ENCODE assay signal across 1 cellular context in the genomic region with DNA sequence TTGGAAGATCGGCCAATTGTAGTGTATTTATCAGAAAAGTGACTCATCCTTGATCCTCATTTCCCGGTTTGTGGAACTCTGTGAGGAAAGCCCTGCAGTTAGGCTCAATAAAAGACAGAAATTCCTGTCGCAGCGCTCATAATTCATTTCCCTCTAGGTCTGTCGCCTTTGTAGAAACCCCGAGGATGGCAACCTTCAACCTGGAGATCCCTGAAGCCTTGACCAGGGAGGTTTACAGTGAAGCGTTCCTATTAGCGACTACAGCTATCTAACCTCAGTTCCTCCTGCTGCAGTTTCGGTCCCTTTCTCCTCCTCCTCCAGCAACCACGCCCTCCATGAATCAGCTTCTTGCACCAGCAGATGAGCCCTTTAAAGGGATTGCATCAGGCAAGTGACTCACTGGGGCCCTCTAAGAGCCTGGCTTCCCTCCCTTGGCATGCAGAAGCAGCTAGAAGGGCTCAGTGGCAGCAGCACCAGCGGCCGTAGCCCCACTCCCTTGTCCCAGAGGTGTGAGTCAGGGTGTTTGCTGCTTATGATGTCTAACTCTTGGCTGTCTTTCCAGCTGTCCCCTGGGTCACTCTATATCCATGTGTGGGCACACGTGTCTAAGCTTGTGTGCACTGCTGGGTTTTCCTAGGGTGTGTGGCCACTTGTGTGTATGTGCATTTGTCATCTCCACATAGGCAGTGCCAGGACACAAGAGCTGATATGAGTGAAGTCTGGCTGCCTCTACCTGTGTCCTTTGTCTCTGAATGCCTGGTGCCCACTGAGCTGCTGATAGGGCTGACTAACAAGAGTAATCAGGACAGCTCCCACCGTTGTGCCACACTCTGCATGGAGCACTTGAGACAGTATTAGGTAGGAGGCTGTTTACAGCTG.
TF ChIP-seq lines count a peak whose summit lies in the region.

No MANE protein-coding gene starts in this region.

TF ChIP-seq in HepG2, 621 proteins besides CTCF, POLR2A, EP300 and RAD21 (continued from another document and continues in another):
- TF ChIP-seq, protein P1, sequence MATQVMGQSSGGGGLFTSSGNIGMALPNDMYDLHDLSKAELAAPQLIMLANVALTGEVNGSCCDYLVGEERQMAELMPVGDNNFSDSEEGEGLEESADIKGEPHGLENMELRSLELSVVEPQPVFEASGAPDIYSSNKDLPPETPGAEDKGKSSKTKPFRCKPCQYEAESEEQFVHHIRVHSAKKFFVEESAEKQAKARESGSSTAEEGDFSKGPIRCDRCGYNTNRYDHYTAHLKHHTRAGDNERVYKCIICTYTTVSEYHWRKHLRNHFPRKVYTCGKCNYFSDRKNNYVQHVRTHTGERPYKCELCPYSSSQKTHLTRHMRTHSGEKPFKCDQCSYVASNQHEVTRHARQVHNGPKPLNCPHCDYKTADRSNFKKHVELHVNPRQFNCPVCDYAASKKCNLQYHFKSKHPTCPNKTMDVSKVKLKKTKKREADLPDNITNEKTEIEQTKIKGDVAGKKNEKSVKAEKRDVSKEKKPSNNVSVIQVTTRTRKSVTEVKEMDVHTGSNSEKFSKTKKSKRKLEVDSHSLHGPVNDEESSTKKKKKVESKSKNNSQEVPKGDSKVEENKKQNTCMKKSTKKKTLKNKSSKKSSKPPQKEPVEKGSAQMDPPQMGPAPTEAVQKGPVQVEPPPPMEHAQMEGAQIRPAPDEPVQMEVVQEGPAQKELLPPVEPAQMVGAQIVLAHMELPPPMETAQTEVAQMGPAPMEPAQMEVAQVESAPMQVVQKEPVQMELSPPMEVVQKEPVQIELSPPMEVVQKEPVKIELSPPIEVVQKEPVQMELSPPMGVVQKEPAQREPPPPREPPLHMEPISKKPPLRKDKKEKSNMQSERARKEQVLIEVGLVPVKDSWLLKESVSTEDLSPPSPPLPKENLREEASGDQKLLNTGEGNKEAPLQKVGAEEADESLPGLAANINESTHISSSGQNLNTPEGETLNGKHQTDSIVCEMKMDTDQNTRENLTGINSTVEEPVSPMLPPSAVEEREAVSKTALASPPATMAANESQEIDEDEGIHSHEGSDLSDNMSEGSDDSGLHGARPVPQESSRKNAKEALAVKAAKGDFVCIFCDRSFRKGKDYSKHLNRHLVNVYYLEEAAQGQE (IDR thresholded peaks at IDR 0.05; ENCODE audit: borderline replicate concordance in 1 of 2, low read depth in 1 of 2, low read length in 2 of 2): peak in 1 of 2 experiments; percentile 6; a peak in 1 of 4 replicates
- no peak for TF ChIP-seq ETV5 (CRISPR knock-in tag; IDR thresholded peaks at IDR 0.05; ENCODE audit: borderline replicate concordance)
- TF ChIP-seq ZNF17 (CRISPR knock-in tag; IDR thresholded peaks at IDR 0.05): no peak
- no peak for TF ChIP-seq ZFP36 (IDR thresholded peaks at IDR 0.05; ENCODE audit: borderline replicate concordance, low read depth, low read length, partially characterized antibody)
- no peak for TF ChIP-seq ZKSCAN8 (CRISPR knock-in tag; IDR thresholded peaks at IDR 0.05; ENCODE audit: borderline replicate concordance)
- TF ChIP-seq ZNF850 (CRISPR knock-in tag; conservative IDR thresholded peaks at IDR 0.05): no peak
- TF ChIP-seq ZNF253 (CRISPR knock-in tag; IDR thresholded peaks at IDR 0.05; ENCODE audit: borderline replicate concordance): peak; percentile 11; the same call in 1 of the 2 replicates
- peak; percentile 77; the same call in 1 of the 2 replicates for TF ChIP-seq CBX5 (CRISPR knock-in tag; IDR thresholded peaks at IDR 0.05; ENCODE audit: borderline replicate concordance)
- TF ChIP-seq, protein P2, sequence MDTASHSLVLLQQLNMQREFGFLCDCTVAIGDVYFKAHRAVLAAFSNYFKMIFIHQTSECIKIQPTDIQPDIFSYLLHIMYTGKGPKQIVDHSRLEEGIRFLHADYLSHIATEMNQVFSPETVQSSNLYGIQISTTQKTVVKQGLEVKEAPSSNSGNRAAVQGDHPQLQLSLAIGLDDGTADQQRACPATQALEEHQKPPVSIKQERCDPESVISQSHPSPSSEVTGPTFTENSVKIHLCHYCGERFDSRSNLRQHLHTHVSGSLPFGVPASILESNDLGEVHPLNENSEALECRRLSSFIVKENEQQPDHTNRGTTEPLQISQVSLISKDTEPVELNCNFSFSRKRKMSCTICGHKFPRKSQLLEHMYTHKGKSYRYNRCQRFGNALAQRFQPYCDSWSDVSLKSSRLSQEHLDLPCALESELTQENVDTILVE (CRISPR knock-in tag; IDR thresholded peaks at IDR 0.05): peak; percentile 53; the same call in 1 of the 2 replicates
- TF ChIP-seq, protein P3, sequence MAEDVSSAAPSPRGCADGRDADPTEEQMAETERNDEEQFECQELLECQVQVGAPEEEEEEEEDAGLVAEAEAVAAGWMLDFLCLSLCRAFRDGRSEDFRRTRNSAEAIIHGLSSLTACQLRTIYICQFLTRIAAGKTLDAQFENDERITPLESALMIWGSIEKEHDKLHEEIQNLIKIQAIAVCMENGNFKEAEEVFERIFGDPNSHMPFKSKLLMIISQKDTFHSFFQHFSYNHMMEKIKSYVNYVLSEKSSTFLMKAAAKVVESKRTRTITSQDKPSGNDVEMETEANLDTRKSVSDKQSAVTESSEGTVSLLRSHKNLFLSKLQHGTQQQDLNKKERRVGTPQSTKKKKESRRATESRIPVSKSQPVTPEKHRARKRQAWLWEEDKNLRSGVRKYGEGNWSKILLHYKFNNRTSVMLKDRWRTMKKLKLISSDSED (CRISPR knock-in tag; IDR thresholded peaks at IDR 0.05): no peak
- TF ChIP-seq ZNF251 (CRISPR knock-in tag; IDR thresholded peaks at IDR 0.05): no peak
- peak; percentile 42 for TF ChIP-seq NCOA2 (CRISPR knock-in tag; IDR thresholded peaks at IDR 0.05)
- TF ChIP-seq, protein P4, sequence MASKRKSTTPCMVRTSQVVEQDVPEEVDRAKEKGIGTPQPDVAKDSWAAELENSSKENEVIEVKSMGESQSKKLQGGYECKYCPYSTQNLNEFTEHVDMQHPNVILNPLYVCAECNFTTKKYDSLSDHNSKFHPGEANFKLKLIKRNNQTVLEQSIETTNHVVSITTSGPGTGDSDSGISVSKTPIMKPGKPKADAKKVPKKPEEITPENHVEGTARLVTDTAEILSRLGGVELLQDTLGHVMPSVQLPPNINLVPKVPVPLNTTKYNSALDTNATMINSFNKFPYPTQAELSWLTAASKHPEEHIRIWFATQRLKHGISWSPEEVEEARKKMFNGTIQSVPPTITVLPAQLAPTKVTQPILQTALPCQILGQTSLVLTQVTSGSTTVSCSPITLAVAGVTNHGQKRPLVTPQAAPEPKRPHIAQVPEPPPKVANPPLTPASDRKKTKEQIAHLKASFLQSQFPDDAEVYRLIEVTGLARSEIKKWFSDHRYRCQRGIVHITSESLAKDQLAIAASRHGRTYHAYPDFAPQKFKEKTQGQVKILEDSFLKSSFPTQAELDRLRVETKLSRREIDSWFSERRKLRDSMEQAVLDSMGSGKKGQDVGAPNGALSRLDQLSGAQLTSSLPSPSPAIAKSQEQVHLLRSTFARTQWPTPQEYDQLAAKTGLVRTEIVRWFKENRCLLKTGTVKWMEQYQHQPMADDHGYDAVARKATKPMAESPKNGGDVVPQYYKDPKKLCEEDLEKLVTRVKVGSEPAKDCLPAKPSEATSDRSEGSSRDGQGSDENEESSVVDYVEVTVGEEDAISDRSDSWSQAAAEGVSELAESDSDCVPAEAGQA (IDR thresholded peaks at IDR 0.05; ENCODE audit: low read depth): no peak
- TF ChIP-seq, protein P4 (CRISPR knock-in tag; IDR thresholded peaks at IDR 0.05; ENCODE audit: borderline replicate concordance): no peak
- no peak for TF ChIP-seq ZNF260 (CRISPR knock-in tag; IDR thresholded peaks at IDR 0.05; ENCODE audit: borderline replicate concordance, low read depth)
- peak; percentile 27 to 43; a peak in 2 of 4 replicates for TF ChIP-seq MAFK (conservative IDR thresholded peaks at IDR 0.05 in 1 of 2, IDR thresholded peaks at IDR 0.05 in 1 of 2; ENCODE audit: low read length in 2 of 2)
- TF ChIP-seq ESRRA (CRISPR knock-in tag; IDR thresholded peaks at IDR 0.05; ENCODE audit: low read depth): no peak
- TF ChIP-seq MED1 (CRISPR knock-in tag; IDR thresholded peaks at IDR 0.05): peak; percentile 74
- TF ChIP-seq MED13 (CRISPR knock-in tag; IDR thresholded peaks at IDR 0.05): 0 out of 2 replicates have a peak, but pooled peaks have one; percentile 58
- no peak for TF ChIP-seq NONO (IDR thresholded peaks at IDR 0.05)
- no peak for TF ChIP-seq NONO (CRISPR knock-in tag; conservative IDR thresholded peaks at IDR 0.05)
- no peak for TF ChIP-seq ZIK1 (CRISPR knock-in tag; IDR thresholded peaks at IDR 0.05; ENCODE audit: borderline replicate concordance, low read depth)
- TF ChIP-seq SSRP1 (CRISPR knock-in tag; IDR thresholded peaks at IDR 0.05): peak; percentile 88
- TF ChIP-seq STAT5B (CRISPR knock-in tag; IDR thresholded peaks at IDR 0.05): no peak
- TF ChIP-seq, protein P5, sequence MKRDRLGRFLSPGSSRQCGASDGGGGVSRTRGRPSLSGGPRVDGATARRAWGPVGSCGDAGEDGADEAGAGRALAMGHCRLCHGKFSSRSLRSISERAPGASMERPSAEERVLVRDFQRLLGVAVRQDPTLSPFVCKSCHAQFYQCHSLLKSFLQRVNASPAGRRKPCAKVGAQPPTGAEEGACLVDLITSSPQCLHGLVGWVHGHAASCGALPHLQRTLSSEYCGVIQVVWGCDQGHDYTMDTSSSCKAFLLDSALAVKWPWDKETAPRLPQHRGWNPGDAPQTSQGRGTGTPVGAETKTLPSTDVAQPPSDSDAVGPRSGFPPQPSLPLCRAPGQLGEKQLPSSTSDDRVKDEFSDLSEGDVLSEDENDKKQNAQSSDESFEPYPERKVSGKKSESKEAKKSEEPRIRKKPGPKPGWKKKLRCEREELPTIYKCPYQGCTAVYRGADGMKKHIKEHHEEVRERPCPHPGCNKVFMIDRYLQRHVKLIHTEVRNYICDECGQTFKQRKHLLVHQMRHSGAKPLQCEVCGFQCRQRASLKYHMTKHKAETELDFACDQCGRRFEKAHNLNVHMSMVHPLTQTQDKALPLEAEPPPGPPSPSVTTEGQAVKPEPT (CRISPR knock-in tag; IDR thresholded peaks at IDR 0.05; ENCODE audit: low read depth): no peak; the same call in 1 of the 2 replicates
- no peak for TF ChIP-seq ZMYM2 (CRISPR knock-in tag; IDR thresholded peaks at IDR 0.05)
- no peak for TF ChIP-seq SP4 (CRISPR knock-in tag; IDR thresholded peaks at IDR 0.05)
- TF ChIP-seq ERF (CRISPR knock-in tag; IDR thresholded peaks at IDR 0.05): peak; percentile 19; the same call in 1 of the 2 replicates
- no peak for TF ChIP-seq ZNF124 (CRISPR knock-in tag; IDR thresholded peaks at IDR 0.05)
- TF ChIP-seq ZNF160 (CRISPR knock-in tag; IDR thresholded peaks at IDR 0.05): no peak
- peak; percentile 80; the same call in 1 of the 2 replicates for TF ChIP-seq NRL (CRISPR knock-in tag; IDR thresholded peaks at IDR 0.05; ENCODE audit: borderline replicate concordance)
- TF ChIP-seq, protein P6, sequence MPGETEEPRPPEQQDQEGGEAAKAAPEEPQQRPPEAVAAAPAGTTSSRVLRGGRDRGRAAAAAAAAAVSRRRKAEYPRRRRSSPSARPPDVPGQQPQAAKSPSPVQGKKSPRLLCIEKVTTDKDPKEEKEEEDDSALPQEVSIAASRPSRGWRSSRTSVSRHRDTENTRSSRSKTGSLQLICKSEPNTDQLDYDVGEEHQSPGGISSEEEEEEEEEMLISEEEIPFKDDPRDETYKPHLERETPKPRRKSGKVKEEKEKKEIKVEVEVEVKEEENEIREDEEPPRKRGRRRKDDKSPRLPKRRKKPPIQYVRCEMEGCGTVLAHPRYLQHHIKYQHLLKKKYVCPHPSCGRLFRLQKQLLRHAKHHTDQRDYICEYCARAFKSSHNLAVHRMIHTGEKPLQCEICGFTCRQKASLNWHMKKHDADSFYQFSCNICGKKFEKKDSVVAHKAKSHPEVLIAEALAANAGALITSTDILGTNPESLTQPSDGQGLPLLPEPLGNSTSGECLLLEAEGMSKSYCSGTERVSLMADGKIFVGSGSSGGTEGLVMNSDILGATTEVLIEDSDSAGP (CRISPR knock-in tag; IDR thresholded peaks at IDR 0.05; ENCODE audit: borderline replicate concordance): peak; percentile 97
- TF ChIP-seq NBN (conservative IDR thresholded peaks at IDR 0.05): no peak
- TF ChIP-seq ZNF660 (CRISPR knock-in tag; IDR thresholded peaks at IDR 0.05; ENCODE audit: borderline replicate concordance, low read depth): no peak
- TF ChIP-seq DNMT1 (CRISPR knock-in tag; IDR thresholded peaks at IDR 0.05): no peak
- TF ChIP-seq, protein P7, sequence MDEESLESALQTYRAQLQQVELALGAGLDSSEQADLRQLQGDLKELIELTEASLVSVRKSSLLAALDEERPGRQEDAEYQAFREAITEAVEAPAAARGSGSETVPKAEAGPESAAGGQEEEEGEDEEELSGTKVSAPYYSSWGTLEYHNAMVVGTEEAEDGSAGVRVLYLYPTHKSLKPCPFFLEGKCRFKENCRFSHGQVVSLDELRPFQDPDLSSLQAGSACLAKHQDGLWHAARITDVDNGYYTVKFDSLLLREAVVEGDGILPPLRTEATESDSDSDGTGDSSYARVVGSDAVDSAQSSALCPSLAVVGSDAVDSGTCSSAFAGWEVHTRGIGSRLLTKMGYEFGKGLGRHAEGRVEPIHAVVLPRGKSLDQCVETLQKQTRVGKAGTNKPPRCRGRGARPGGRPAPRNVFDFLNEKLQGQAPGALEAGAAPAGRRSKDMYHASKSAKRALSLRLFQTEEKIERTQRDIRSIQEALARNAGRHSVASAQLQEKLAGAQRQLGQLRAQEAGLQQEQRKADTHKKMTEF (CRISPR knock-in tag; IDR thresholded peaks at IDR 0.05): peak; percentile 72; the same call in 1 of the 2 replicates
- no peak for TF ChIP-seq TBX3 (IDR thresholded peaks at IDR 0.05; ENCODE audit: borderline replicate concordance)
- peak; percentile 73; the same call in 1 of the 2 replicates for TF ChIP-seq GATAD2A (CRISPR knock-in tag; IDR thresholded peaks at IDR 0.05)
- TF ChIP-seq MED8 (CRISPR knock-in tag; IDR thresholded peaks at IDR 0.05; ENCODE audit: insufficient replicate concordance): no peak
- no peak for TF ChIP-seq ISL2 (CRISPR knock-in tag; IDR thresholded peaks at IDR 0.05)
- TF ChIP-seq ZC3H13 (CRISPR knock-in tag; IDR thresholded peaks at IDR 0.05): peak; percentile 31; the same call in 1 of the 2 replicates
- no peak for TF ChIP-seq TCF7L2 (IDR thresholded peaks at IDR 0.05; ENCODE audit: low read depth, low read length)
- no peak for TF ChIP-seq ZNF674 (CRISPR knock-in tag; IDR thresholded peaks at IDR 0.05; ENCODE audit: low read depth)
- TF ChIP-seq THAP11 (CRISPR knock-in tag; IDR thresholded peaks at IDR 0.05): peak; percentile 34
- TF ChIP-seq NPAS2 (CRISPR knock-in tag; IDR thresholded peaks at IDR 0.05; ENCODE audit: borderline replicate concordance): no peak
- TF ChIP-seq WIZ (CRISPR knock-in tag; IDR thresholded peaks at IDR 0.05): no peak
- TF ChIP-seq ZBTB38 (CRISPR knock-in tag; IDR thresholded peaks at IDR 0.05): no peak
